Comparison of ENCODE assay signal across 8 cellular contexts in the genomic region with DNA sequence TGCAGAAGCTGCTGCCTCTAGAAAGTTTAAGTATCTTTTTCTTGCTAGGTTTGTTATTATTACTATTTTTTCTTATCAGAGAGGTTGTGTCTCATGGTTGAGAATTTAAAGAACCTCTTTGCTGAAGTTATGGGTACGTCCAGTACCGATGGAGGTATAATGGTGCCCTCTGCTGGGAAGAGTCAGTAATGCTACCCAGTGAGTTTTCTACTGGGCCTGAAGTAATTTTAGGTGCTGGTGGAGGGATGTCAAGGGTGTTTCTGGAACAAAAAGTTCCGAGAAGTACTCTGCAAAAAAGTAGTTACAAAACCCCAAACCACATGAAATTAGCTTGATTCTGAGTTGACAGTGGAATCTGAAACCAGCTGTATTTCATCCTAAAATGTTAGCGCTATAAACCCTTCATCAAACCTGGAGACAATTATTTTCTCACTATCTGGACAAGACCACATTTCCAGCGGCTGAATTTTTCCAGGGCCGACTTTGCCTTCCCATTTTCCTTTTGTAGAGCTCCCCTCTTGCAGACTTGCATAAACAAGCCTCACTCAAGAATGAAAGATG.
A peak's percentile ranks its signal among the peaks of the same experiment; 100 is the strongest.
DNase-seq lines count a peak whose midpoint lies in the region; ATAC-seq and TF ChIP-seq lines count a peak whose summit lies in the region.

No MANE protein-coding gene starts in this region.

- no peaks in the 10 kb centered on the region for H3K36me3 ChIP-seq in kidney epithelial cell (ENCODE audit: control insufficient read depth, insufficient read depth, low read length)

- H3K27me3 ChIP-seq in kidney epithelial cell (ENCODE audit: control insufficient read depth, insufficient read depth, low read length), result no peaks in the 10 kb centered on the region

- DNase-seq in AG10803 (ENCODE audit: low read depth) (peak; percentile 82), GM12864 (ENCODE audit: low read depth) (peak; percentile 1), HK-2 (ENCODE audit: unreplicated experiment) (peak; percentile 48), RWPE1 (ENCODE audit: low spot score) (peak; percentile 38), cardiac fibroblast (ENCODE audit: low read depth in 2 of 2) (peak; percentile 62 to 76), kidney epithelial cell (ENCODE audit: low read depth) (no peak)
- peak; percentile 14 for DNase-seq in stimulated activated CD8-positive, alpha-beta memory T cell treated with anti-CD3 and anti-CD28 coated beads, Interleukin-4, amount 100 ng/mL, for 24 hours (ENCODE audit: low read depth)

- POLR2A ChIA-PET in RWPE1 (lab: Yijun Ruan, JAX; ENCODE audit: low non-redundant PET), result no interaction called here

- H3K27ac ChIP-seq in RWPE1, result no peak overlapping the region

- ATAC-seq in GM18520 (IDR thresholded peaks at IDR 0.05; ENCODE audit: unreplicated experiment), result no peak

- peak; percentile 73 for TF ChIP-seq CTCF in AG10803 (conservative IDR thresholded peaks at IDR 0.05; ENCODE audit: low read length)
- peak; percentile 56 for TF ChIP-seq CTCF in GM12864 (IDR thresholded peaks at IDR 0.05; ENCODE audit: low read depth, low read length, missing control alignments)
- peak; percentile 66 for TF ChIP-seq CTCF in RWPE1 (conservative IDR thresholded peaks at IDR 0.05; ENCODE audit: low read depth)
- TF ChIP-seq CTCF in cardiac fibroblast (IDR thresholded peaks at IDR 0.05; ENCODE audit: low read depth, low read length), result peak; percentile 68
- TF ChIP-seq CTCF in kidney epithelial cell (IDR thresholded peaks at IDR 0.05; ENCODE audit: insufficient read depth, low read length, poor library complexity, severe bottlenecking), result peak; percentile 71

- CTCF ChIA-PET in RWPE1 (lab: Yijun Ruan, JAX), result interaction anchor here (0.6 to 1.8 kb wide), 2 partner anchors 533 to 1024 kb away, joined by 5 to 6 read pairs; no protein-coding TSS in a partner anchor

- H3K4me3 ChIP-seq in AG10803 (ENCODE audit: low read length) (no peak overlapping the region), GM12864 (ENCODE audit: low read depth, low read length) (no peak overlapping the region), cardiac fibroblast (replicated peaks in 1 of 2; ENCODE audit: low read depth in 2 of 2, low read length in 2 of 2) (no peak overlapping the region), kidney epithelial cell (ENCODE audit: low read depth, low read length) (no peak overlapping the region)
